23 cellular contexts compared by ENCODE assay signal in the genomic region with DNA sequence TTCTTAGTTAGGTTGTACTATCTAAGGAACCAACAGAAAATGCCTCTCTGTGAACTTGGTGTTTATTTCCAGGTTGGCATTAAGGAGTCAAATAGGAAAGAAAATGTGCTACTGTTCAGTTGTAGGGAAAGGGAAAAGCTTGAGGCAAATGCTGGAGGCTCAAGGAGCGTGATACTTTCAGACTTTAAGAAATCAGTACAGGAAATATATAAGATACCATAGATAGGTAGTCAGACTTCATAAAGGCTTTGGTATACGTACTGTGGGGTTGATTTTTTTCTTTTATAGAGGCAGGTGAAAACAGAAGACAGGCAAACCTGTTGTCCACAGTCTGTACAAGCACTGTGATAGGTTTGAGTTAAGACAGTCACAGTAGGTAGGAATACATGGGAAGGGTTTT. TPM values are rescaled to one million over a fixed set of nuclear protein-coding genes. Genes with fewer than 3 reads are reported as not detected.
A peak's percentile ranks its signal among the peaks of the same experiment; 100 is the strongest.
DNase-seq lines count a peak whose midpoint lies in the region; ATAC-seq, FAIRE-seq and TF ChIP-seq lines count a peak whose summit lies in the region.
"Had no signal": no experiment of that assay in that cellular context is flagged by ENCODE, and none has a peak within 500 bp of the region (broad histone marks: within the 10 kb centered on the region; RNA-seq: fewer than 3 reads in every experiment).

No MANE protein-coding gene starts in this region.

- no peak for TF ChIP-seq POLR2A in GM12891 (IDR thresholded peaks at IDR 0.05; ENCODE audit: low read depth, low read length)

- no peak for ATAC-seq in activated naive CD8-positive, alpha-beta T cell treated with anti-CD3 and anti-CD28 coated beads, Interleukin-2, amount 50 U/mL, for 24 hours
- ATAC-seq in activated T-helper 17 cell treated with anti-CD3 and anti-CD28 coated beads, Interleukin-2, amount 50 U/mL, for 72 hours (replicated peaks) = no peak
- ATAC-seq: activated CD8-positive, alpha-beta memory T cell treated with anti-CD3 and anti-CD28 coated beads, Interleukin-2, amount 10 ng/mL, durations not matched to agents 7 days and 5 days; WTC11 had no signal

- H3K27me3 Mint-ChIP-seq in activated naive CD8-positive, alpha-beta T cell = no peaks in the 10 kb centered on the region
- H3K27me3 Mint-ChIP-seq in activated naive CD8-positive, alpha-beta T cell treated with anti-CD3 and anti-CD28 coated beads, Interleukin-2, amount 50 U/mL, for 24 hours = no peaks in the 10 kb centered on the region
- H3K27me3 Mint-ChIP-seq in activated T-helper 17 cell treated with anti-CD3 and anti-CD28 coated beads, Interleukin-2, amount 50 U/mL, for 72 hours = no peaks in the 10 kb centered on the region
- H3K27me3 Mint-ChIP-seq in immature natural killer cell (ENCODE audit: low read depth in 3 of 3) = peaks cover 0 to 6% (median 0%) of the 10 kb centered on the region in 3 donors
- H3K27me3 Mint-ChIP-seq: activated CD8-positive, alpha-beta memory T cell treated with anti-CD3 and anti-CD28 coated beads, Interleukin-2, amount 10 ng/mL, durations not matched to agents 7 days and 5 days had no signal

- no peak for DNase-seq in activated naive CD8-positive, alpha-beta T cell treated with anti-CD3 and anti-CD28 coated beads, Interleukin-2, amount 50 U/mL, for 24 hours
- DNase-seq in immature natural killer cell (no peak), substantia nigra (lab: John Stamatoyannopoulos, UW) (no peak), NCI-H2029 (lab: John Stamatoyannopoulos, UW) (no peak), activated gamma-delta T cell (lab: John Stamatoyannopoulos, UW) (no peak), GM12891 (ENCODE audit: insufficient read length, low spot score) (no peak)
- DNase-seq: ACHN; activated CD8-positive, alpha-beta memory T cell treated with anti-CD3 and anti-CD28 coated beads, Interleukin-2, amount 10 ng/mL, durations not matched to agents 7 days and 5 days; activated naive CD4-positive, alpha-beta T cell treated with anti-CD3 and anti-CD28 coated beads for 36 hours; Caco-2; foreskin melanocyte; GDM1; GOT3; left ventricle myocardium inferior; NCI-H1417; NCI-H2171 treated with DMSO at 0.1 percent for 48 hours; stomach had no signal

- H3K27ac Mint-ChIP-seq in activated naive CD8-positive, alpha-beta T cell = peak overlapping the region; percentile 81
- no peak overlapping the region for H3K27ac Mint-ChIP-seq in activated naive CD8-positive, alpha-beta T cell treated with anti-CD3 and anti-CD28 coated beads, Interleukin-2, amount 50 U/mL, for 24 hours
- H3K27ac Mint-ChIP-seq in activated T-helper 17 cell treated with anti-CD3 and anti-CD28 coated beads, Interleukin-2, amount 50 U/mL, for 72 hours = peak overlapping the region; percentile 21
- peak overlapping the region; percentile 6 to 74 (median 50) for H3K27ac Mint-ChIP-seq in immature natural killer cell
- H3K27ac Mint-ChIP-seq: activated CD8-positive, alpha-beta memory T cell treated with anti-CD3 and anti-CD28 coated beads, Interleukin-2, amount 10 ng/mL, durations not matched to agents 7 days and 5 days; activated naive CD4-positive, alpha-beta T cell treated with anti-CD3 and anti-CD28 coated beads for 36 hours; WTC11 had no signal

- peaks cover 32% of the 10 kb centered on the region for H3K4me1 Mint-ChIP-seq in activated naive CD8-positive, alpha-beta T cell (ENCODE audit: low read depth)
- peaks cover 15% of the 10 kb centered on the region for H3K4me1 Mint-ChIP-seq in activated naive CD8-positive, alpha-beta T cell treated with anti-CD3 and anti-CD28 coated beads, Interleukin-2, amount 50 U/mL, for 24 hours
- peaks cover 24% of the 10 kb centered on the region for H3K4me1 Mint-ChIP-seq in activated T-helper 17 cell treated with anti-CD3 and anti-CD28 coated beads, Interleukin-2, amount 50 U/mL, for 72 hours
- peaks cover 16 to 46% of the 10 kb centered on the region in 2 donors for H3K4me1 Mint-ChIP-seq in immature natural killer cell

- FAIRE-seq in GM12891 (lab: Jason Lieb, UNC) = no peak
- FAIRE-seq: GM12892 had no signal

- H3K27ac ChIP-seq in substantia nigra (ENCODE audit: low read depth, low read length, poor library complexity, severe bottlenecking) = no peak overlapping the region
- H3K27ac ChIP-seq: HL-60, KMS-11, left ventricle myocardium inferior, stomach had no signal

- peaks cover 9% of the 10 kb centered on the region for H3K36me3 Mint-ChIP-seq in activated naive CD8-positive, alpha-beta T cell
- peaks cover 41% of the 10 kb centered on the region for H3K36me3 Mint-ChIP-seq in activated naive CD8-positive, alpha-beta T cell treated with anti-CD3 and anti-CD28 coated beads, Interleukin-2, amount 50 U/mL, for 24 hours (ENCODE audit: low read depth)
- H3K36me3 Mint-ChIP-seq in activated T-helper 17 cell treated with anti-CD3 and anti-CD28 coated beads, Interleukin-2, amount 50 U/mL, for 72 hours (ENCODE audit: low read depth) = peaks cover 96% of the 10 kb centered on the region
- H3K36me3 Mint-ChIP-seq in immature natural killer cell = peaks cover 3 to 25% (median 11%) of the 10 kb centered on the region in 3 donors

- no peaks in the 10 kb centered on the region for H3K9me3 Mint-ChIP-seq in activated naive CD8-positive, alpha-beta T cell (ENCODE audit: low read depth)
- no peaks in the 10 kb centered on the region for H3K9me3 Mint-ChIP-seq in activated naive CD8-positive, alpha-beta T cell treated with anti-CD3 and anti-CD28 coated beads, Interleukin-2, amount 50 U/mL, for 24 hours
- H3K9me3 Mint-ChIP-seq in activated T-helper 17 cell treated with anti-CD3 and anti-CD28 coated beads, Interleukin-2, amount 50 U/mL, for 72 hours = no peaks in the 10 kb centered on the region
- H3K9me3 Mint-ChIP-seq in immature natural killer cell = no peaks in the 10 kb centered on the region
- H3K9me3 Mint-ChIP-seq: activated naive CD4-positive, alpha-beta T cell treated with anti-CD3 and anti-CD28 coated beads for 36 hours; WTC11 had no signal

- no peak overlapping the region for H3K4me3 Mint-ChIP-seq in activated naive CD8-positive, alpha-beta T cell
- H3K4me3 Mint-ChIP-seq in activated naive CD8-positive, alpha-beta T cell treated with anti-CD3 and anti-CD28 coated beads, Interleukin-2, amount 50 U/mL, for 24 hours = no peak overlapping the region
- H3K4me3 Mint-ChIP-seq in activated T-helper 17 cell treated with anti-CD3 and anti-CD28 coated beads, Interleukin-2, amount 50 U/mL, for 72 hours = no peak overlapping the region
- H3K4me3 Mint-ChIP-seq in immature natural killer cell = no peak overlapping the region
- H3K4me3 Mint-ChIP-seq: activated CD8-positive, alpha-beta memory T cell treated with anti-CD3 and anti-CD28 coated beads, Interleukin-2, amount 10 ng/mL, durations not matched to agents 7 days and 5 days; activated naive CD4-positive, alpha-beta T cell treated with anti-CD3 and anti-CD28 coated beads for 36 hours; WTC11 had no signal

TF ChIP-seq in GM12891, 5 proteins besides CTCF, POLR2A, EP300 and RAD21:
- TF ChIP-seq POLR2AphosphoS5 (IDR thresholded peaks at IDR 0.05; ENCODE audit: low read depth, low read length) (no peak), TAF1 (IDR thresholded peaks at IDR 0.05; ENCODE audit: low read depth, low read length) (no peak)

RNA-seq across cellular contexts. Expression of a gene that starts 30.8 kb away (rescaled TPM):
- total RNA-seq in activated T-helper 17 cell treated with anti-CD3 and anti-CD28 coated beads, Interleukin-2, amount 50 U/mL, for 72 hours = 10 to 100 TPM; 58.6 to 77.2 TPM
- 10 to 100 TPM in 1 of 3 donors, 1 to 10 TPM in 2; 4.6 to 23.1 (median 8.6) TPM for polyA plus RNA-seq in immature natural killer cell
- polyA plus RNA-seq in GM12891 (2012; ENCODE audit: low read depth, missing spikeins) = 15.4 TPM
